9 cellular contexts compared by ENCODE assay signal in the genomic region with DNA sequence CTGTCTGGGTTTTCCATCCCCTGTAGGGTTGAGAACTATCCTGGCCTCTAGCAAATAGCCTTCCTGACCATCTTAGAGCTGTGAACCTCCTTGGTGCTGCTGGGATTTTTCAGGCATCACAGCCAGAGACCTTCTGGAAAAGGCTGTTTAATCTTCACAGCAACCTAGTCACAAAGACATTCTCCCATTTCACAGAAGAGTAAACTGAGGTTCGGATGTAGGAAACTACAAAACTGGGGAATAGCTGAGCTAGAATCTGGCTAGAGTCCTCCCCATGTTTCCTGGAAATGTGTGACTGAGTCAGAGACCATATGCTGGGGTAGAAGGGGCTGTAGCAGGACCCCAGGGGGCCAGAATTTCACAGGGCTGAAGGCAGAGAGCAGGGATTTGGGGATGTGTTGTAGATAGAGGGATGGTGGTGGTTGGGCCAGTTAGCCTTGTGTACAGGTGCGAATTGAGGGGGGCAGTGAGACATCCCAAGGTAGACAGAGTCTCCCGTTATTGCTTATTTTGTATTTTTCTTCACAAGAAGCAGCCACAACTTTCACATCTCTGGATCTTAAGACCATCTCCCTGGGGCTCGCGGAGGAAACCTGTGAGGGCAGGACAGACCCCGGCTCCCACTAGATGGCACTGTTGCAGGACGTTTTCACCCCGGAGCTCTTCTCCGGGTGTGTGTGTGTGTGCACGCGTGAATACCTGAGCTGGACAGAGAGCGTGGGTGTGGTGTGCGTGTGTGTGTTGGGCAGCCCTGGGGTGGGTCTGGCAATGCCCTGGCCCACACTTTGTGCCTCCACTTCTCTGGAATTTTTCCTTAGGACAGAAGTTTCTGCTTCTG.
DNase-seq lines count a peak whose midpoint lies in the region; ATAC-seq and TF ChIP-seq lines count a peak whose summit lies in the region.
"Had no signal": no experiment of that assay in that cellular context is flagged by ENCODE, and none has a peak within 500 bp of the region (broad histone marks: within the 10 kb centered on the region; RNA-seq: fewer than 3 reads in every experiment).

No MANE protein-coding gene starts in this region.

- H3K4me3 Mint-ChIP-seq in activated T-cell treated with anti-CD3 and anti-CD28 coated beads, Interleukin-2, amount 50 U/mL, for 72 hours = no peak overlapping the region
- H3K4me3 Mint-ChIP-seq in nephron progenitor cell = no peak overlapping the region

- no peak for TF ChIP-seq POLR2A in thyroid gland (IDR thresholded peaks at IDR 0.05)

- no peaks in the 10 kb centered on the region for H3K9me3 ChIP-seq in OCI-LY3 (ENCODE audit: insufficient read depth, low read length)
- no peaks in the 10 kb centered on the region for H3K9me3 ChIP-seq in thyroid gland
- H3K9me3 ChIP-seq: BLaER1 had no signal

- H3K79me2 ChIP-seq in OCI-LY3 (ENCODE audit: low read length) = no peaks in the 10 kb centered on the region

- H4K20me1 ChIP-seq in OCI-LY3 (ENCODE audit: insufficient read depth, low read length) = no peaks in the 10 kb centered on the region
- H4K20me1 ChIP-seq: BLaER1 had no signal

- H3K4me3 ChIP-seq in OCI-LY3 (ENCODE audit: low read length) (peak overlapping the region; percentile 45), fibroblast of pulmonary artery (replicated peaks; ENCODE audit: low read depth, low read length) (no peak overlapping the region), thyroid gland (replicated peaks in 1 of 3) (no peak overlapping the region)
- H3K4me3 ChIP-seq: BLaER1 had no signal

- intact Hi-C loops in thyroid gland (cut with DNase I) = loop anchor here (5.0 kb wide), 1 partner anchor 216 kb away; no protein-coding TSS in a partner anchor

- H3K27ac ChIP-seq in OCI-LY3 (ENCODE audit: low read length) (no peak overlapping the region), thyroid gland (no peak overlapping the region)
- H3K27ac ChIP-seq: BLaER1 had no signal

- H3K4me2 ChIP-seq in OCI-LY3 (ENCODE audit: low read length) = peak overlapping the region; percentile 53
- H3K4me2 ChIP-seq: BLaER1 had no signal

- H3K9me3 Mint-ChIP-seq in activated T-cell treated with anti-CD3 and anti-CD28 coated beads, Interleukin-2, amount 50 U/mL, for 72 hours = no peaks in the 10 kb centered on the region
- no peaks in the 10 kb centered on the region for H3K9me3 Mint-ChIP-seq in nephron progenitor cell

- H3K36me3 ChIP-seq in OCI-LY3 (replicated peaks; ENCODE audit: low read depth, low read length) (no peaks in the 10 kb centered on the region), thyroid gland (no peaks in the 10 kb centered on the region)
- H3K36me3 ChIP-seq: BLaER1 had no signal

- ATAC-seq in HG03442 (IDR thresholded peaks at IDR 0.05; ENCODE audit: unreplicated experiment) = peak; percentile 51
- ATAC-seq in activated T-cell treated with anti-CD3 and anti-CD28 coated beads, Interleukin-2, amount 50 U/mL, for 72 hours (replicated peaks in 1 of 2) = peak; percentile 52 to 66

- no peaks in the 10 kb centered on the region for H3K36me3 Mint-ChIP-seq in activated T-cell treated with anti-CD3 and anti-CD28 coated beads, Interleukin-2, amount 50 U/mL, for 72 hours (ENCODE audit: insufficient read depth in 2 of 2)
- H3K36me3 Mint-ChIP-seq in nephron progenitor cell (ENCODE audit: low read depth) = no peaks in the 10 kb centered on the region

- no peaks in the 10 kb centered on the region for H3K4me1 Mint-ChIP-seq in activated T-cell treated with anti-CD3 and anti-CD28 coated beads, Interleukin-2, amount 50 U/mL, for 72 hours (ENCODE audit: low read depth)
- peaks cover 8% of the 10 kb centered on the region for H3K4me1 Mint-ChIP-seq in nephron progenitor cell

- H3K27me3 ChIP-seq in OCI-LY3 (ENCODE audit: low read depth, low read length) (0 out of 2 replicates have a peak, but pooled peaks cover 14% of the 10 kb centered on the region), thyroid gland (no peaks in the 10 kb centered on the region)
- H3K27me3 ChIP-seq: BLaER1 had no signal

- TF ChIP-seq CTCF in OCI-LY3 (IDR thresholded peaks at IDR 0.05; ENCODE audit: low read depth, low read length) = peak; percentile 81
- TF ChIP-seq CTCF in fibroblast of pulmonary artery (IDR thresholded peaks at IDR 0.05; ENCODE audit: low read length, missing control alignments) = peak; percentile 85
- peak; percentile 71 for TF ChIP-seq CTCF in nephron progenitor cell (IDR thresholded peaks at IDR 0.05)
- peak in 5 of 6 experiments; percentile 37 to 81 (median 67) for TF ChIP-seq CTCF in thyroid gland (IDR thresholded peaks at IDR 0.05)

- H2AFZ ChIP-seq in OCI-LY3 (ENCODE audit: low read depth, low read length) = peak overlapping the region; percentile 65; the same call in 1 of the 2 replicates

- H3K27ac Mint-ChIP-seq in activated T-cell treated with anti-CD3 and anti-CD28 coated beads, Interleukin-2, amount 50 U/mL, for 72 hours = no peak overlapping the region
- H3K27ac Mint-ChIP-seq in nephron progenitor cell = no peak overlapping the region

- H3K9ac ChIP-seq in OCI-LY3 (ENCODE audit: low read length) = no peak overlapping the region
- H3K9ac ChIP-seq: BLaER1 had no signal

- H3K27me3 Mint-ChIP-seq in activated T-cell treated with anti-CD3 and anti-CD28 coated beads, Interleukin-2, amount 50 U/mL, for 72 hours (ENCODE audit: low read depth) = peaks cover 33% of the 10 kb centered on the region
- H3K27me3 Mint-ChIP-seq in nephron progenitor cell (ENCODE audit: low read depth, poor library complexity) = peaks cover 43% of the 10 kb centered on the region

- DNase-seq in NCI-H1417 (lab: John Stamatoyannopoulos, UW) (peak; percentile 32 to 67 (median 40)), NCI-H1417 treated with DMSO at 0.1 percent for 48 hours (lab: John Stamatoyannopoulos, UW) (no peak), fibroblast of pulmonary artery (ENCODE audit: low read depth) (peak; percentile 72), nephron progenitor cell (peak; percentile 80), thyroid gland (peak; percentile 67 to 75)
- peak; percentile 66 to 68 for DNase-seq in activated T-cell treated with anti-CD3 and anti-CD28 coated beads, Interleukin-2, amount 50 U/mL, for 72 hours

- peaks cover 7% of the 10 kb centered on the region; the same call in 1 of the 2 replicates for H3K4me1 ChIP-seq in OCI-LY3 (ENCODE audit: low read length)
- peaks cover 0 to 3% of the 10 kb centered on the region in 2 donors for H3K4me1 ChIP-seq in thyroid gland
- H3K4me1 ChIP-seq: BLaER1 had no signal

- 7 to 10% methylated on average over 11 of the region's 13 CpGs for WGBS in thyroid gland, 2 donors
